Comparison of ENCODE assay signal across 28 cellular contexts in the genomic region with DNA sequence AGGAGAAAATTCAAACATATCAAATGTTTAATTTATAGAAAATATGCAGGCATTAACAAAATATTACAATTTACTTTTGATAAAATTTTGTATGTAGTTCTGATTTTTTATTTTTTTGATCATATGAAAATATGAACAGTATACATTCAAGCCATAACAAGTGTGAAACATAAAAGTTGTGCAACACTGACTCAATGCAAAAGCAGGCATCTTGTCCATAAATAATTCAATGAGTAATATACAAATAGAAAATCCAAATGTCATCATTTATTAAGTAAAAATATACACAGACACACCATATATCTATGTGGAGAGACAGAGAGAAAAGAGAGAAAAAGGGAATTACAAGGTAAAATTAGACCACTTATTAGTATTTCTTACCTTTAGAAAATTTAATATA.
"Had no signal": no experiment of that assay in that cellular context is flagged by ENCODE, and none has a peak within 500 bp of the region (broad histone marks: within the 10 kb centered on the region; RNA-seq: fewer than 3 reads in every experiment).

No MANE protein-coding gene starts in this region.

- H3K9ac ChIP-seq: SK-N-SH had no signal

- H3K4me1 ChIP-seq: ascending aorta, SJSA1 had no signal

- FAIRE-seq: TTC549 had no signal

- H3K27ac ChIP-seq: ascending aorta, SJSA1 had no signal

- DNase-seq: activated CD4-positive, alpha-beta T cell treated with anti-CD3 and anti-CD28 coated beads for 36 hours; activated CD4-positive, alpha-beta T cell treated with anti-CD3 and anti-CD28 coated beads, Interleukin-2, amount 10 ng/mL, durations not matched to agents 7 days and 5 days; activated CD4-positive, alpha-beta T cell treated with anti-CD3 and anti-CD28 coated beads, Interleukin-2, amount 50 U/mL, for 48 hours; activated CD8-positive, alpha-beta T cell treated with anti-CD3 and anti-CD28 coated beads, Interleukin-2, amount 10 ng/mL, durations not matched to agents 7 days and 5 days; activated gamma-delta T cell; activated naive CD4-positive, alpha-beta T cell treated with Interleukin-2 at 50 U/mL for 16 hours; activated naive CD8-positive, alpha-beta T cell treated with anti-CD3 and anti-CD28 coated beads, Interleukin-2, amount 10 ng/mL, durations not matched to agents 7 days and 5 days; activated T-cell treated with anti-CD3 and anti-CD28 coated beads, Interleukin-2, amount 50 U/mL, for 24 hours; amygdala; caudate nucleus; cerebellar nuclear complex; Karpas-422; MG63; MV-4-11; NCI-H1092; NCI-H146; NCI-H187; NCI-H2029 treated with DMSO at 0.1 percent for 48 hours; NCI-H2171 treated with DMSO at 0.1 percent for 48 hours; NCI-H226; NCI-H446 treated with DMSO at 0.1 percent for 48 hours; NCI-H524 treated with DMSO at 0.1 percent for 48 hours; SHP77 treated with DMSO at 0.1 percent for 48 hours; SK-N-SH had no signal

- H3K9me3 ChIP-seq: ascending aorta, MG63, SK-N-SH had no signal

- H3K4me3 ChIP-seq: ascending aorta, MG63, SJSA1 had no signal

- H3K27me3 ChIP-seq: ascending aorta, MG63, SJSA1 had no signal

- H3K4me2 ChIP-seq: SK-N-SH had no signal

- ATAC-seq: activated CD4-positive, alpha-beta T cell treated with anti-CD3 and anti-CD28 coated beads for 36 hours; activated CD8-positive, alpha-beta T cell treated with anti-CD3 and anti-CD28 coated beads, Interleukin-2, amount 10 ng/mL, durations not matched to agents 7 days and 5 days; Panc1 had no signal

- H3K36me3 ChIP-seq: ascending aorta, MG63, SJSA1 had no signal
